ENCODE assay signal across 8 cellular contexts in genomic region chr7:30321992-30322637, GRCh38. TPM values are rescaled to one million over a fixed set of nuclear protein-coding genes. Genes with fewer than 3 reads are reported as not detected.
A peak's percentile ranks its signal among the peaks of the same experiment; 100 is the strongest.
DNase-seq lines count a peak whose midpoint lies in the region; ATAC-seq, FAIRE-seq and TF ChIP-seq lines count a peak whose summit lies in the region.

No MANE protein-coding gene starts in this region.

- H3K27ac Mint-ChIP-seq in IgD-negative memory B cell = peak overlapping the region; percentile 89 to 99 (median 97)
- peak overlapping the region; percentile 92 for H3K27ac Mint-ChIP-seq in activated T-helper 2 cell treated with anti-CD3 and anti-CD28 coated beads, Interferon-gamma antibody, Interleukin-2, Interleukin-4, amounts not matched to agents 10 μg/mL and 5 μg/mL and 100 μg/mL, durations not matched to agents 14 hours and 24 hours and 36 hours
- H3K27ac Mint-ChIP-seq in memory B cell = peak overlapping the region; percentile 95
- H3K27ac Mint-ChIP-seq in chondrocyte (ENCODE audit: unreplicated experiment) = no peak overlapping the region

- peaks cover 8% of the 10 kb centered on the region for H3K36me3 Mint-ChIP-seq in IgD-negative memory B cell
- H3K36me3 Mint-ChIP-seq in activated T-helper 2 cell treated with anti-CD3 and anti-CD28 coated beads, Interferon-gamma antibody, Interleukin-2, Interleukin-4, amounts not matched to agents 10 μg/mL and 5 μg/mL and 100 μg/mL, durations not matched to agents 14 hours and 24 hours and 36 hours (ENCODE audit: low read depth) = peaks cover 24% of the 10 kb centered on the region
- peaks cover 14% of the 10 kb centered on the region for H3K36me3 Mint-ChIP-seq in memory B cell
- peaks cover 7% of the 10 kb centered on the region for H3K36me3 Mint-ChIP-seq in chondrocyte (ENCODE audit: low read depth)

- peaks cover 3% of the 10 kb centered on the region; the same call in 1 of the 2 replicates for H3K36me3 ChIP-seq in WERI-Rb-1

- TF ChIP-seq CTCF in WERI-Rb-1 (IDR thresholded peaks at IDR 0.05; ENCODE audit: low read depth, low read length) (no peak), chondrocyte (IDR thresholded peaks at IDR 0.05) (no peak)

- H3K27me3 Mint-ChIP-seq in IgD-negative memory B cell (no peaks in the 10 kb centered on the region), memory B cell (no peaks in the 10 kb centered on the region), chondrocyte (ENCODE audit: low read depth) (no peaks in the 10 kb centered on the region)
- no peaks in the 10 kb centered on the region for H3K27me3 Mint-ChIP-seq in activated T-helper 2 cell treated with anti-CD3 and anti-CD28 coated beads, Interferon-gamma antibody, Interleukin-2, Interleukin-4, amounts not matched to agents 10 μg/mL and 5 μg/mL and 100 μg/mL, durations not matched to agents 14 hours and 24 hours and 36 hours (ENCODE audit: low read depth)

- H3K27ac ChIP-seq in WERI-Rb-1 = no peak overlapping the region

- H3K4me1 Mint-ChIP-seq in IgD-negative memory B cell = peaks cover 62 to 67% (median 66%) of the 10 kb centered on the region in 3 donors
- H3K4me1 Mint-ChIP-seq in activated T-helper 2 cell treated with anti-CD3 and anti-CD28 coated beads, Interferon-gamma antibody, Interleukin-2, Interleukin-4, amounts not matched to agents 10 μg/mL and 5 μg/mL and 100 μg/mL, durations not matched to agents 14 hours and 24 hours and 36 hours (ENCODE audit: low read depth) = peaks cover 58% of the 10 kb centered on the region
- H3K4me1 Mint-ChIP-seq in memory B cell = peaks cover 58% of the 10 kb centered on the region
- H3K4me1 Mint-ChIP-seq in chondrocyte (ENCODE audit: low read depth) = peaks cover 17% of the 10 kb centered on the region

- H3K9me3 Mint-ChIP-seq in IgD-negative memory B cell (no peaks in the 10 kb centered on the region), memory B cell (peaks cover 4% of the 10 kb centered on the region), chondrocyte (ENCODE audit: low read depth) (no peaks in the 10 kb centered on the region)
- peaks cover 4% of the 10 kb centered on the region for H3K9me3 Mint-ChIP-seq in activated T-helper 2 cell treated with anti-CD3 and anti-CD28 coated beads, Interferon-gamma antibody, Interleukin-2, Interleukin-4, amounts not matched to agents 10 μg/mL and 5 μg/mL and 100 μg/mL, durations not matched to agents 14 hours and 24 hours and 36 hours

- FAIRE-seq in GM12892 (lab: Jason Lieb, UNC) = peak; percentile 93

- intact Hi-C loops in activated T-helper 2 cell treated with anti-CD3 and anti-CD28 coated beads, Interferon-gamma antibody, Interleukin-2, Interleukin-4, amounts not matched to agents 10 μg/mL and 5 μg/mL and 100 μg/mL, durations not matched to agents 14 hours and 24 hours and 36 hours (cut with micrococcal nuclease) = loop anchor here (1.0 to 2.0 kb wide), 4 partner anchors 8 to 157 kb away; partner anchors contain the start of gene NOD1

- DNase-seq in GM12892 (ENCODE audit: insufficient read length) = peak; percentile 18
- peak; percentile 16 for DNase-seq in activated T-helper 2 cell treated with anti-CD3 and anti-CD28 coated beads, Interferon-gamma antibody, Interleukin-2, Interleukin-4, amounts not matched to agents 10 μg/mL and 5 μg/mL and 100 μg/mL, durations not matched to agents 14 hours and 24 hours and 36 hours (ENCODE audit: low spot score)
- peak in 1 of 2 donors; percentile 15 for DNase-seq in memory B cell (ENCODE audit: low spot score in 2 of 2)
- DNase-seq in WERI-Rb-1 = no peak
- no peak for DNase-seq in chondrocyte (ENCODE audit: low spot score)
- DNase-seq in stimulated activated CD4-positive, alpha-beta T cell treated with anti-CD3 and anti-CD28 coated beads, Interleukin-2, amount 100 ng/mL, for 48 hours = no peak

- peak overlapping the region; percentile 79 to 94 (median 90) for H3K4me3 Mint-ChIP-seq in IgD-negative memory B cell
- H3K4me3 Mint-ChIP-seq in activated T-helper 2 cell treated with anti-CD3 and anti-CD28 coated beads, Interferon-gamma antibody, Interleukin-2, Interleukin-4, amounts not matched to agents 10 μg/mL and 5 μg/mL and 100 μg/mL, durations not matched to agents 14 hours and 24 hours and 36 hours (ENCODE audit: low read depth) = peak overlapping the region; percentile 70
- H3K4me3 Mint-ChIP-seq in memory B cell = peak overlapping the region; percentile 82
- no peak overlapping the region for H3K4me3 Mint-ChIP-seq in chondrocyte (ENCODE audit: unreplicated experiment)

- H3K9me3 ChIP-seq in WERI-Rb-1 (ENCODE audit: severe bottlenecking) = no peaks in the 10 kb centered on the region

- peak; percentile 51; the same call in 1 of the 2 replicates for TF ChIP-seq POLR2A in GM12892 (IDR thresholded peaks at IDR 0.05; ENCODE audit: low read depth, low read length)

- peak; percentile 82 for ATAC-seq in GM21529 (IDR thresholded peaks at IDR 0.05; ENCODE audit: unreplicated experiment)
- ATAC-seq in memory B cell (ENCODE audit: low read depth) = peak; percentile 77

- no peak overlapping the region for H3K4me3 ChIP-seq in WERI-Rb-1 (ENCODE audit: low read depth, low read length)

- no peaks in the 10 kb centered on the region for H3K27me3 ChIP-seq in WERI-Rb-1 (ENCODE audit: insufficient read depth, low read depth, severe bottlenecking)

RNA-seq across cellular contexts. Expression of gene ZNRF2, which starts 37.7 kb away (rescaled TPM):
- polyA plus RNA-seq in GM12892 (2012; ENCODE audit: missing spikeins) = 7.7 TPM
- 1.9 TPM for polyA plus RNA-seq in IgD-negative memory B cell
- 10.2 and 10.4 TPM in 2 replicates for total RNA-seq in activated T-helper 2 cell treated with anti-CD3 and anti-CD28 coated beads, Interferon-gamma antibody, Interleukin-2, Interleukin-4, amounts not matched to agents 10 μg/mL and 5 μg/mL and 100 μg/mL, durations not matched to agents 14 hours and 24 hours and 36 hours
- total RNA-seq in chondrocyte = 4.8 to 5.3 TPM (median 5.1 TPM) in 3 replicates

Comparison
In these comparisons a context has a peak if more than half of its experiments do, and no peak if none do; other contexts are left out.
1. DNase-seq: peak in GM12892 (single experiment) and activated T-helper 2 cell treated with anti-CD3 and anti-CD28 coated beads, Interferon-gamma antibody, Interleukin-2, Interleukin-4, amounts not matched to agents 10 μg/mL and 5 μg/mL and 100 μg/mL, durations not matched to agents 14 hours and 24 hours and 36 hours (single experiment); none in WERI-Rb-1 (single experiment), chondrocyte (single experiment) and stimulated activated CD4-positive, alpha-beta T cell treated with anti-CD3 and anti-CD28 coated beads, Interleukin-2, amount 100 ng/mL, for 48 hours (0 of 2).